ENCODE assay signal across 8 cellular contexts in genomic region chr15:74053941-74054529, GRCh38. TPM values are rescaled to one million over a fixed set of nuclear protein-coding genes. Genes with fewer than 3 reads are reported as not detected.
DNase-seq lines count a peak whose midpoint lies in the region; ATAC-seq, FAIRE-seq and TF ChIP-seq lines count a peak whose summit lies in the region.

No MANE protein-coding gene starts in this region.

- in situ Hi-C loops in HepG2 (cut with HindIII; ENCODE audit: extremely low pct_ligation_motif_present, low pct_unique_long_range_greater_than_20kb) = no loop called here

- TF ChIP-seq EP300 in HepG2 (IDR thresholded peaks at IDR 0.05; ENCODE audit: low read depth in 2 of 2, low read length in 2 of 2) (no peak), HepG2 (CRISPR knock-in tag; IDR thresholded peaks at IDR 0.05; ENCODE audit: borderline replicate concordance) (no peak)

- H3K36me3 ChIP-seq in HepG2 (replicated peaks in 1 of 2; ENCODE audit: control insufficient read depth in 1 of 2, insufficient read depth in 2 of 2, low read length in 2 of 2) = no peaks in the 10 kb centered on the region

- H3K4me1 Mint-ChIP-seq in chondrocyte (ENCODE audit: low read depth) = peaks cover 48% of the 10 kb centered on the region

- BruUV-seq in HepG2 (replicated peaks; lab: Mats Ljungman, UMichigan) = no TSS peak

- DNase-seq in A172 (ENCODE audit: low spot score) (peak; percentile 60), GM20000 (ENCODE audit: low spot score) (peak; percentile 83), NCI-H446 (lab: John Stamatoyannopoulos, UW) (peak; percentile 43 to 75), chondrocyte (ENCODE audit: low spot score) (no peak), HepG2 (ENCODE audit: low spot score) (peak; percentile 37)
- peak; percentile 53 to 58 for DNase-seq in activated CD4-positive, alpha-beta T cell treated with anti-CD3 and anti-CD28 coated beads for 24 hours (ENCODE audit: low read depth in 2 of 2)
- DNase-seq in stimulated activated CD4-positive, alpha-beta T cell treated with anti-CD3 and anti-CD28 coated beads, Interleukin-4, amount 100 ng/mL, for 48 hours (ENCODE audit: low read depth in 2 of 2) = peak; percentile 66 to 68

- H3K27me3 ChIP-seq in HepG2 (ENCODE audit: control insufficient read depth in 1 of 2, insufficient read depth in 2 of 2, low read length in 2 of 2) = peaks cover 0 to 7% of the 10 kb centered on the region in 2 experiments; a peak in 2 of 5 replicates

- no peaks in the 10 kb centered on the region for H3K9me3 ChIP-seq in HepG2 (ENCODE audit: low read length)

- H3K27ac ChIP-seq in HepG2 (ENCODE audit: extremely low read length, insufficient read depth, low read length) = no peak overlapping the region

- CTCF ChIA-PET in HepG2 (lab: Yijun Ruan, JAX; ENCODE audit: low intra/inter-chr PET ratio, low total read pairs) = interaction anchor here (1.2 kb wide), 1 partner anchor 269 kb away, joined by 4 read pairs; no protein-coding TSS in a partner anchor

- no peaks in the 10 kb centered on the region for H3K4me1 ChIP-seq in HepG2 (ENCODE audit: insufficient read depth, low read length)

- intact Hi-C loops in HepG2 (cut with micrococcal nuclease; ENCODE audit: unreplicated experiment) = no loop called here

- no peak for TF ChIP-seq POLR2A in HepG2 (IDR thresholded peaks at IDR 0.05; ENCODE audit: insufficient read depth in 1 of 2, low read depth in 2 of 2, low read length in 2 of 2)

- H3K9ac ChIP-seq in HepG2 (ENCODE audit: insufficient read depth, low read depth, low read length) = no peak overlapping the region

- H4K20me1 ChIP-seq in HepG2 (ENCODE audit: insufficient read depth, low read length) = no peaks in the 10 kb centered on the region

- H3K9me3 Mint-ChIP-seq in chondrocyte (ENCODE audit: low read depth) = no peaks in the 10 kb centered on the region

- no peak for TF ChIP-seq RAD21 in HepG2 (CRISPR knock-in tag; IDR thresholded peaks at IDR 0.05)

- H3K36me3 Mint-ChIP-seq in chondrocyte (ENCODE audit: low read depth) = no peaks in the 10 kb centered on the region

- H3K27ac Mint-ChIP-seq in chondrocyte (ENCODE audit: unreplicated experiment) = peak overlapping the region; percentile 65

- H3K4me3 ChIP-seq in HepG2 (replicated peaks in 1 of 3; ENCODE audit: insufficient read depth in 1 of 3, low read depth in 2 of 3, low read length in 3 of 3) = no peak overlapping the region

- peak overlapping the region; percentile 23; the same call in 1 of the 2 replicates for H3K4me2 ChIP-seq in HepG2 (ENCODE audit: low read depth, low read length)

- peak; percentile 37 for TF ChIP-seq CTCF in GM20000 (IDR thresholded peaks at IDR 0.05; ENCODE audit: extremely low read depth, missing control alignments)
- TF ChIP-seq CTCF in chondrocyte (IDR thresholded peaks at IDR 0.05) = peak; percentile 80
- peak; percentile 67 for TF ChIP-seq CTCF in HepG2 (CRISPR knock-in tag; IDR thresholded peaks at IDR 0.05)

- POLR2A ChIA-PET in HepG2 (lab: Yijun Ruan, JAX) = no interaction called here

- H3K79me2 ChIP-seq in HepG2 (ENCODE audit: insufficient read depth, low read length) = no peaks in the 10 kb centered on the region

- no peak overlapping the region for H2AFZ ChIP-seq in HepG2 (ENCODE audit: low read length)

- ATAC-seq in HepG2 (peak; percentile 93), GM18861 (IDR thresholded peaks at IDR 0.05; ENCODE audit: unreplicated experiment) (no peak)

- WGBS in HepG2 (ENCODE audit: low lambda C conversion rate) = 12% methylated on average over 13 of the region's 17 CpGs

- no peaks in the 10 kb centered on the region for H3K27me3 Mint-ChIP-seq in chondrocyte (ENCODE audit: low read depth)

- peak overlapping the region; percentile 32 for H3K4me3 Mint-ChIP-seq in chondrocyte (ENCODE audit: unreplicated experiment)

- peak; percentile 34 for FAIRE-seq in HepG2 (lab: Jason Lieb, UNC)

TF ChIP-seq in HepG2, 621 proteins besides CTCF, POLR2A, EP300 and RAD21 (continues in another document):
- TF ChIP-seq STAG1 (CRISPR knock-in tag; IDR thresholded peaks at IDR 0.05) = peak; percentile 50
- no peak for TF ChIP-seq KLF11 (CRISPR knock-in tag; IDR thresholded peaks at IDR 0.05)
- TF ChIP-seq PCBP1 (IDR thresholded peaks at IDR 0.05; ENCODE audit: borderline replicate concordance, low read depth, low read length) = 0 out of 2 replicates have a peak, but pooled peaks have one; percentile 82
- TF ChIP-seq, protein P1, sequence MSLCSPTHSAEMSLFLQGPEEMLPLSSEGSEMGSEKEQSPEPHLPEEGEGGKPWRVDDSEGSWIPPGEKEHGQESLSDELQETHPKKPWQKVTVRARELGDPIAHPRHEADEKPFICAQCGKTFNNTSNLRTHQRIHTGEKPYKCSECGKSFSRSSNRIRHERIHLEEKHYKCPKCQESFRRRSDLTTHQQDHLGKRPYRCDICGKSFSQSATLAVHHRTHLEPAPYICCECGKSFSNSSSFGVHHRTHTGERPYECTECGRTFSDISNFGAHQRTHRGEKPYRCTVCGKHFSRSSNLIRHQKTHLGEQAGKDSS (CRISPR knock-in tag; IDR thresholded peaks at IDR 0.05; ENCODE audit: borderline replicate concordance, low read depth) = 0 out of 2 replicates have a peak, but pooled peaks have one; percentile 50
- peak; percentile 70 for TF ChIP-seq HNRNPK (IDR thresholded peaks at IDR 0.05; ENCODE audit: low read depth, low read length, poor library complexity, severe bottlenecking)
- TF ChIP-seq ZSCAN25 (CRISPR knock-in tag; IDR thresholded peaks at IDR 0.05) = peak; percentile 73
- TF ChIP-seq PAWR (CRISPR knock-in tag; IDR thresholded peaks at IDR 0.05; ENCODE audit: borderline replicate concordance) = no peak
- TF ChIP-seq ZNF205 (CRISPR knock-in tag; IDR thresholded peaks at IDR 0.05) = peak; percentile 96

RNA-seq across cellular contexts. Expression of gene GOLGA6A, which starts 28.3 kb away (rescaled TPM):
- total RNA-seq in A172 (2014; rRNA removed; shearing (Covaris generic)) = not detected in 2 replicates
- 0.12 to 0.46 TPM in 2 of 3 replicates, not detected in the other for total RNA-seq in chondrocyte
- total RNA-seq in HepG2 (2016; rRNA removed; fragmentation: Illumina TruSeq; extraction: Trizol) = 0.04 TPM in 1 of 2 replicates, not detected in the other
- total RNA-seq in HepG2 (2016; cell fraction: cytosol; rRNA removed; fragmentation: Illumina TruSeq; extraction: Trizol; ENCODE audit: low read depth) = not detected in 2 replicates
- total RNA-seq in HepG2 (2016; cell fraction: insoluble cytoplasmic fraction; rRNA removed; fragmentation: Illumina TruSeq; extraction: Trizol) = not detected in 2 replicates
- not detected in 2 replicates for total RNA-seq in HepG2 (2016; cell fraction: membrane; rRNA removed; fragmentation: Illumina TruSeq; extraction: Trizol)
- total RNA-seq in HepG2 (2016; cell fraction: nucleus; rRNA removed; fragmentation: Illumina TruSeq; extraction: Trizol) = not detected in 2 replicates
- polyA plus RNA-seq in HepG2 (2011; rRNA removed) = 0.22 TPM in 1 of 2 replicates, not detected in the other
- polyA plus RNA-seq in HepG2 (2011; cell fraction: cytosol; rRNA removed) = 0.03 TPM in 1 of 2 replicates, not detected in the other
- polyA plus RNA-seq in HepG2 (2011; cell fraction: nucleus; rRNA removed) = 0.14 and 0.63 TPM in 2 replicates
- polyA plus RNA-seq in HepG2 (2012) = 0.11 and 0.31 TPM in 2 replicates
- polyA plus RNA-seq in HepG2 (2016; cell fraction: cytosol; fragmentation: Illumina TruSeq; extraction: Trizol; ENCODE audit: low read depth) = not detected in 2 replicates
- polyA plus RNA-seq in HepG2 (2016; cell fraction: insoluble cytoplasmic fraction; fragmentation: Illumina TruSeq; extraction: Trizol; ENCODE audit: low read depth) = not detected in 2 replicates
- polyA plus RNA-seq in HepG2 (2016; cell fraction: membrane; fragmentation: Illumina TruSeq; extraction: Trizol; ENCODE audit: low read depth) = not detected in 2 replicates
- not detected in 2 replicates for polyA plus RNA-seq in HepG2 (2016; cell fraction: nucleus; fragmentation: Illumina TruSeq; extraction: Trizol; ENCODE audit: insufficient read depth, low read depth)
- not detected in 2 replicates for polyA minus RNA-seq in HepG2 (2011; rRNA and poly(A)+ RNA removed; ENCODE audit: low replicate concordance)
- polyA minus RNA-seq in HepG2 (2011; cell fraction: cytosol; rRNA and poly(A)+ RNA removed) = not detected in 2 replicates
- not detected in 2 replicates for polyA minus RNA-seq in HepG2 (2011; cell fraction: nucleus; rRNA and poly(A)+ RNA removed)

RNA-seq across cellular contexts. Expression of gene PML, which starts 59.5 kb away (rescaled TPM):
- total RNA-seq in A172 (2014; rRNA removed; shearing (Covaris generic)) = 59.9 and 61.1 TPM in 2 replicates
- total RNA-seq in chondrocyte = 38.8 to 44.3 TPM (median 40.0 TPM) in 3 replicates
- 2.9 and 3.9 TPM in 2 replicates for total RNA-seq in HepG2 (2016; rRNA removed; fragmentation: Illumina TruSeq; extraction: Trizol)
- total RNA-seq in HepG2 (2016; cell fraction: cytosol; rRNA removed; fragmentation: Illumina TruSeq; extraction: Trizol; ENCODE audit: low read depth) = 1.4 and 1.8 TPM in 2 replicates
- total RNA-seq in HepG2 (2016; cell fraction: insoluble cytoplasmic fraction; rRNA removed; fragmentation: Illumina TruSeq; extraction: Trizol) = 3.0 and 4.3 TPM in 2 replicates
- total RNA-seq in HepG2 (2016; cell fraction: membrane; rRNA removed; fragmentation: Illumina TruSeq; extraction: Trizol) = 2.4 and 2.6 TPM in 2 replicates
- 5.4 and 6.2 TPM in 2 replicates for total RNA-seq in HepG2 (2016; cell fraction: nucleus; rRNA removed; fragmentation: Illumina TruSeq; extraction: Trizol)
- 2.9 and 3.9 TPM in 2 replicates for polyA plus RNA-seq in HepG2 (2011; rRNA removed)
- 1.5 and 2.7 TPM in 2 replicates for polyA plus RNA-seq in HepG2 (2011; cell fraction: cytosol; rRNA removed)
- 16.7 and 19.0 TPM in 2 replicates for polyA plus RNA-seq in HepG2 (2011; cell fraction: nucleus; rRNA removed)
- polyA plus RNA-seq in HepG2 (2012) = 8.7 and 10.3 TPM in 2 replicates
- polyA plus RNA-seq in HepG2 (2016; cell fraction: cytosol; fragmentation: Illumina TruSeq; extraction: Trizol; ENCODE audit: low read depth) = 1.5 and 1.7 TPM in 2 replicates
- 6.6 and 9.3 TPM in 2 replicates for polyA plus RNA-seq in HepG2 (2016; cell fraction: insoluble cytoplasmic fraction; fragmentation: Illumina TruSeq; extraction: Trizol; ENCODE audit: low read depth)
- polyA plus RNA-seq in HepG2 (2016; cell fraction: membrane; fragmentation: Illumina TruSeq; extraction: Trizol; ENCODE audit: low read depth) = 3.4 and 4.2 TPM in 2 replicates
- 18.1 and 20.7 TPM in 2 replicates for polyA plus RNA-seq in HepG2 (2016; cell fraction: nucleus; fragmentation: Illumina TruSeq; extraction: Trizol; ENCODE audit: insufficient read depth, low read depth)
- polyA minus RNA-seq in HepG2 (2011; rRNA and poly(A)+ RNA removed; ENCODE audit: low replicate concordance) = 11.9 and 16.2 TPM in 2 replicates
- 6.8 and 10.8 TPM in 2 replicates for polyA minus RNA-seq in HepG2 (2011; cell fraction: cytosol; rRNA and poly(A)+ RNA removed)
- 8.4 and 9.9 TPM in 2 replicates for polyA minus RNA-seq in HepG2 (2011; cell fraction: nucleus; rRNA and poly(A)+ RNA removed)
